In genomic region chr12:6538420-6539275, GRCh38 we compare ENCODE assay signal across 8 cellular contexts. TPM values are rescaled to one million over a fixed set of nuclear protein-coding genes. Genes with fewer than 3 reads are reported as not detected.
A peak's percentile ranks its signal among the peaks of the same experiment; 100 is the strongest.
DNase-seq lines count a peak whose midpoint lies in the region; ATAC-seq and TF ChIP-seq lines count a peak whose summit lies in the region.

No MANE protein-coding gene starts in this region.

- DNase-seq in right atrium auricular region (ENCODE audit: low spot score) (no peak), Right ventricle myocardium inferior (ENCODE audit: missing footprints) (no peak), SK-N-DZ (ENCODE audit: low spot score) (peak; percentile 49), erythroblast (lab: John Stamatoyannopoulos, UW) (peak in 1 of 2 experiments; percentile 36), NCI-H345 (lab: John Stamatoyannopoulos, UW) (no peak)
- peak; percentile 66 for DNase-seq in stimulated activated CD8-positive, alpha-beta memory T cell treated with anti-CD3 and anti-CD28 coated beads, Interleukin-4, amount 100 ng/mL, for 48 hours
- no peak for DNase-seq in activated naive CD4-positive, alpha-beta T cell treated with anti-CD3 and anti-CD28 coated beads, Interleukin-2, amount 50 U/mL, for 16 hours

- TF ChIP-seq POLR2A in erythroblast (IDR thresholded peaks at IDR 0.05; ENCODE audit: low read length): peak; percentile 52

- ATAC-seq in Right ventricle myocardium inferior (no peak), GM18511 (IDR thresholded peaks at IDR 0.05; ENCODE audit: unreplicated experiment) (no peak)

- peaks cover 40% of the 10 kb centered on the region for H3K36me3 ChIP-seq in right atrium auricular region

- H3K4me3 ChIP-seq in right atrium auricular region: no peak overlapping the region

- peak overlapping the region; percentile 77 to 99 for H3K27ac ChIP-seq in right atrium auricular region

- H3K4me1 ChIP-seq in right atrium auricular region: peaks cover 0 to 68% of the 10 kb centered on the region in 2 donors

- no peak for TF ChIP-seq CTCF in right atrium auricular region (IDR thresholded peaks at IDR 0.05)

- no peaks in the 10 kb centered on the region for H3K27me3 ChIP-seq in right atrium auricular region

- intact Hi-C loops in Right ventricle myocardium inferior (cut with DNase I): loop anchor here (5.0 kb wide), 1 partner anchor 116 kb away; no protein-coding TSS in a partner anchor

- H3K9me3 ChIP-seq in right atrium auricular region: no peaks in the 10 kb centered on the region

RNA-seq across cellular contexts. Expression of gene GAPDH, which starts 4.3 kb away (rescaled TPM):
- total RNA-seq in right atrium auricular region (1,000 to 10,000 TPM; 4,693 to 5,476 TPM), Right ventricle myocardium inferior (4,337 TPM)
- polyA plus RNA-seq in SK-N-DZ (2014; cell fraction: cytosol; rRNA removed): 4,691 and 5,509 TPM in 2 replicates
- 2,355 and 2,713 TPM in 2 replicates for polyA plus RNA-seq in SK-N-DZ (2014; cell fraction: nucleus; rRNA removed)

RNA-seq across cellular contexts. Expression of gene IFFO1, which starts 17.2 kb away (rescaled TPM):
- total RNA-seq in right atrium auricular region (10 to 100 TPM; 12.3 to 13.2 TPM), Right ventricle myocardium inferior (15.9 TPM)
- polyA plus RNA-seq in SK-N-DZ (2014; cell fraction: cytosol; rRNA removed): 21.3 and 26.0 TPM in 2 replicates
- 84.3 and 84.6 TPM in 2 replicates for polyA plus RNA-seq in SK-N-DZ (2014; cell fraction: nucleus; rRNA removed)

RNA-seq across cellular contexts. Expression of gene NOP2, which starts 29.4 kb away (rescaled TPM):
- 10 to 100 TPM; 17.7 to 17.9 TPM for total RNA-seq in right atrium auricular region
- total RNA-seq in Right ventricle myocardium inferior: 16.2 TPM
- 98.4 and 102 TPM in 2 replicates for polyA plus RNA-seq in SK-N-DZ (2014; cell fraction: cytosol; rRNA removed)
- 461 and 536 TPM in 2 replicates for polyA plus RNA-seq in SK-N-DZ (2014; cell fraction: nucleus; rRNA removed)

RNA-seq across cellular contexts. Expression of gene NCAPD2, which starts 44.7 kb away (rescaled TPM):
- total RNA-seq in right atrium auricular region: 10 to 100 TPM; 11.6 to 53.5 TPM
- total RNA-seq in Right ventricle myocardium inferior: 11.6 TPM
- 91.5 and 151 TPM in 2 replicates for polyA plus RNA-seq in SK-N-DZ (2014; cell fraction: cytosol; rRNA removed)
- 64.8 and 103 TPM in 2 replicates for polyA plus RNA-seq in SK-N-DZ (2014; cell fraction: nucleus; rRNA removed)

RNA-seq across cellular contexts. Expression of gene MRPL51, which starts 45.6 kb away (rescaled TPM):
- total RNA-seq in right atrium auricular region (100 to 1,000 TPM in 1 of 2 donors, 10 to 100 TPM in 1; 87.7 to 104 TPM), Right ventricle myocardium inferior (278 TPM)
- 305 and 306 TPM in 2 replicates for polyA plus RNA-seq in SK-N-DZ (2014; cell fraction: cytosol; rRNA removed)
- polyA plus RNA-seq in SK-N-DZ (2014; cell fraction: nucleus; rRNA removed): 213 and 223 TPM in 2 replicates

Comparison
In these comparisons a context has a peak if more than half of its experiments do, and no peak if none do; other contexts are left out.
1. DNase-seq: peak in SK-N-DZ (single experiment) and stimulated activated CD8-positive, alpha-beta memory T cell treated with anti-CD3 and anti-CD28 coated beads, Interleukin-4, amount 100 ng/mL, for 48 hours (single experiment); none in right atrium auricular region (single experiment), Right ventricle myocardium inferior (single experiment), NCI-H345 (single experiment) and activated naive CD4-positive, alpha-beta T cell treated with anti-CD3 and anti-CD28 coated beads, Interleukin-2, amount 50 U/mL, for 16 hours (single experiment).